In the genomic region with DNA sequence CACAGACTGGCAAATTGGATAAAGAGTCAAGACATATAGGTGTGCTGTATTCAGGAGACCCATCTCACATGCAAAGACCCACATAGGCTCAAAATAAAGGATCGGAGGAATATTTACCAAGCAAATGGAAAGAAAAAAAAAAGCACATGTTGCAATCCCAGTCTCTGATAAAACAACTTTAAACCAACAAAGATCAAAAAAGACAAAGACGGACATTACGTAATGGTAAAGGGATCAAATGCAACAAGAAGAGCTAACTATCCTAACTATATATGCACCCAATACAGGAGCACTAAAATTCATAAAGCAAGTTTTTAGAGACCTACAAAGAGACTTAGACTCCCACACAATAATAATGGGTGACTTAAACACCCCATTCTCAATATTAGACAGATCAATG, we compare ENCODE assay signal across 1 cellular context. TPM values are rescaled to one million over a fixed set of nuclear protein-coding genes. Genes with fewer than 3 reads are reported as not detected.
"Had no signal": no experiment of that assay in that cellular context is flagged by ENCODE, and none has a peak within 500 bp of the region (broad histone marks: within the 10 kb centered on the region; RNA-seq: fewer than 3 reads in every experiment).

No MANE protein-coding gene starts in this region.

RNA-seq across cellular contexts. Expression of a gene that starts 5.8 kb away (rescaled TPM):
- polyA plus RNA-seq: cardiac muscle cell had no signal

RNA-seq across cellular contexts. Expression of a gene that starts 24.7 kb away (rescaled TPM):
- total RNA-seq: cardiac muscle cell had no signal
- polyA plus RNA-seq: cardiac muscle cell had no signal
